15 cellular contexts compared by ENCODE assay signal in the genomic region with DNA sequence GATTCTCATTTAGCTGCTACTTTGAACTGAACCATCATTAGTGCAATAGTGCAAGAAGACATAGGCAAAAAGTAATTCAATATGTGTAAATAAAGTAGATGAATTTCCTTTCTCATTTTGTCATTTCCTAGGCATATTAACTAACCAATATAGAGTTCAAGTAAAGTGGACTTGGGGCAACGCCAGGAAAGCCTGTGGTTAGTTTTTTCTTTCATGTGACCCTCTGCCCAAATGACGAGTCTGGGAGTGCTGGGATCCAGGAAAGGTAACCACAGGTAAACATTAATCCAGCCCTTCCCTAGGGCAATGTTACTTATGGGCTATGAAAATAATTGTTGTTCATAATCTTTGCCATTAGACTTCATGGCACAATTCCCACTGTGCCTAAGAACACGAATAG.
A peak's percentile ranks its signal among the peaks of the same experiment; 100 is the strongest.
DNase-seq lines count a peak whose midpoint lies in the region; TF ChIP-seq lines count a peak whose summit lies in the region.
"Had no signal": no experiment of that assay in that cellular context is flagged by ENCODE, and none has a peak within 500 bp of the region (broad histone marks: within the 10 kb centered on the region; RNA-seq: fewer than 3 reads in every experiment).

No MANE protein-coding gene starts in this region.

- TF ChIP-seq CTCF in testis (IDR thresholded peaks at IDR 0.05) (no peak), lower leg skin (IDR thresholded peaks at IDR 0.05) (no peak)

- H3K4me1 ChIP-seq in testis = no peaks in the 10 kb centered on the region
- H3K4me1 ChIP-seq: tibial nerve had no signal

- TF ChIP-seq POLR2A in testis (IDR thresholded peaks at IDR 0.05) (no peak), lower leg skin (IDR thresholded peaks at IDR 0.05) (no peak)

- H3K27ac ChIP-seq in testis = no peak overlapping the region
- H3K27ac ChIP-seq: tibial nerve, VCaP had no signal

- 94% methylated on average over 3 of the region's 3 CpGs for WGBS in testis, 2 donors
- 72 to 82% methylated on average over 3 of the region's 3 CpGs for WGBS in lower leg skin, 2 donors

- intact Hi-C loops in testis (cut with DNase I; ENCODE audit: low total_unique reads) = no loop called here
- intact Hi-C loops in lower leg skin (cut with DNase I; ENCODE audit: low total_unique reads) = loop anchor here (10.0 kb wide), 1 partner anchor 1216 kb away; no protein-coding TSS in a partner anchor

- H3K9me3 ChIP-seq in testis = no peaks in the 10 kb centered on the region
- H3K9me3 ChIP-seq: tibial nerve had no signal

- H3K4me3 ChIP-seq in testis (no peak overlapping the region), lower leg skin (ENCODE audit: low read depth, poor library complexity, severe bottlenecking) (no peak overlapping the region)
- H3K4me3 ChIP-seq: tibial nerve had no signal

- H3K36me3 ChIP-seq in testis (ENCODE audit: low read depth, missing control alignments) = no peaks in the 10 kb centered on the region

- no peaks in the 10 kb centered on the region for H3K27me3 ChIP-seq in testis
- H3K27me3 ChIP-seq: tibial nerve had no signal

- DNase-seq in Caki2 (ENCODE audit: low read depth) (peak; percentile 36), NCI-H128 (lab: John Stamatoyannopoulos, UW; ENCODE audit: unreplicated experiment) (peak; percentile 50), SW480 (ENCODE audit: low spot score) (peak; percentile 52), kidney tubule cell (ENCODE audit: low spot score) (peak; percentile 68), globus pallidus (ENCODE audit: low spot score) (no peak), HuH-7 (ENCODE audit: low spot score) (no peak), testis (no peak), lower leg skin (ENCODE audit: low spot score in 2 of 2) (no peak)
- DNase-seq: activated effector memory CD4-positive, alpha-beta T cell treated with Interleukin-2 at 50 U/mL for 16 hours; aorta; right cardiac atrium; stimulated activated CD4-positive, alpha-beta T cell treated with anti-CD3 and anti-CD28 coated beads, Interleukin-2, amount 100 ng/mL, for 48 hours; SW 1271 had no signal

- in situ Hi-C loops in Caki2 (cut with HindIII; ENCODE audit: low pct_unique_long_range_greater_than_20kb, low sequenced_read_pairs) = no loop called here

Comparison
In these comparisons a context has a peak if more than half of its experiments do, and no peak if none do; other contexts are left out.
1. DNase-seq: peak in Caki2 (single experiment), NCI-H128 (single experiment), SW480 (single experiment) and kidney tubule cell (single experiment); none in globus pallidus (single experiment), HuH-7 (single experiment), testis (single experiment) and lower leg skin (0 of 2).